22 cellular contexts compared by ENCODE assay signal in the genomic region with DNA sequence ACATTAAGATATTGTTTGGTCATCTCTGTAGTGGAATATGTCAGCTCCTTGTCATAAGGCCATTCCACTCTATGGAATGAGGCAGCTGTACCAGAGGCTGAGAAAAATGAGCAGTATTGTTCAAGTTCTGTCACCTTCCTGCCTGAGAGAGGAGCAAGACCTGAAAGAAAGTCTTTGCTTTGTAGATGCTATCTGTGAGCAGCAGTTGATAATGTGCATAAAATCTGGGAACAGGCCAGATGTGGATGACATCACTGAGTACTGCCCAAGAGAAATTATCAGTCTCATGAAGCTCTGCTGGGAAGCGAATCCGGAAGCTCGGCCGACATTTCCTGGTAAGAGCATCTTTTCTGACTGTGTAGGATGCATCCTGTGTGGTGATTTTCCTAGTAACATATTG. TPM values are rescaled to one million over a fixed set of nuclear protein-coding genes. Genes with fewer than 3 reads are reported as not detected.
DNase-seq lines count a peak whose midpoint lies in the region; ATAC-seq and TF ChIP-seq lines count a peak whose summit lies in the region.
"Had no signal": no experiment of that assay in that cellular context is flagged by ENCODE, and none has a peak within 500 bp of the region (broad histone marks: within the 10 kb centered on the region; RNA-seq: fewer than 3 reads in every experiment).

No MANE protein-coding gene starts in this region.

- TF ChIP-seq CTCF in cardiac fibroblast (IDR thresholded peaks at IDR 0.05; ENCODE audit: low read depth, low read length) (no peak), fibroblast of the aortic adventitia (IDR thresholded peaks at IDR 0.05; ENCODE audit: insufficient read depth, low read length) (no peak)

- intact Hi-C loops in Right ventricle myocardium inferior (cut with DNase I) (no loop called here), Right ventricle myocardium superior (cut with DNase I) (no loop called here)

- H3K4me1 Mint-ChIP-seq in T-helper 2 cell treated with Interferon-gamma antibody and Interleukin-4, amounts not matched to agents 5 μg/mL and 100 μg/mL, for 36 hours (ENCODE audit: low read depth): peaks cover 7% of the 10 kb centered on the region
- no peaks in the 10 kb centered on the region for H3K4me1 Mint-ChIP-seq in stimulated activated memory B cell treated with anti-CD40 and anti-IgM and Interleukin-4, amounts not matched to agents 10 μg/mL and 1 μg/mL and 100 μg/mL, for 72 hours

- H3K9me3 ChIP-seq in MG63: no peaks in the 10 kb centered on the region

- ATAC-seq in Right ventricle myocardium inferior (no peak), Right ventricle myocardium superior (ENCODE audit: poor library complexity) (no peak)
- ATAC-seq in stimulated activated memory B cell treated with anti-CD40 and anti-IgM and Interleukin-4, amounts not matched to agents 10 μg/mL and 1 μg/mL and 100 μg/mL, for 72 hours: no peak
- ATAC-seq: GM23338, K562 had no signal

- H3K4me3 Mint-ChIP-seq in T-helper 2 cell treated with Interferon-gamma antibody and Interleukin-4, amounts not matched to agents 5 μg/mL and 100 μg/mL, for 36 hours: no peak overlapping the region
- no peak overlapping the region for H3K4me3 Mint-ChIP-seq in stimulated activated memory B cell treated with anti-CD40 and anti-IgM and Interleukin-4, amounts not matched to agents 10 μg/mL and 1 μg/mL and 100 μg/mL, for 72 hours
- H3K4me3 Mint-ChIP-seq: GM23338, H9 had no signal

- no peaks in the 10 kb centered on the region for H3K27me3 ChIP-seq in MG63

- H3K4me3 ChIP-seq in cardiac fibroblast (replicated peaks in 1 of 2; ENCODE audit: low read depth in 2 of 2, low read length in 2 of 2) (no peak overlapping the region), fibroblast of the aortic adventitia (ENCODE audit: low read depth, low read length) (no peak overlapping the region), MG63 (no peak overlapping the region)
- H3K4me3 ChIP-seq: GM23338, K562, PC-9 had no signal

- no peak overlapping the region for H3K27ac Mint-ChIP-seq in T-helper 2 cell treated with Interferon-gamma antibody and Interleukin-4, amounts not matched to agents 5 μg/mL and 100 μg/mL, for 36 hours
- no peak overlapping the region for H3K27ac Mint-ChIP-seq in stimulated activated memory B cell treated with anti-CD40 and anti-IgM and Interleukin-4, amounts not matched to agents 10 μg/mL and 1 μg/mL and 100 μg/mL, for 72 hours
- H3K27ac Mint-ChIP-seq: GM23338, H9 had no signal

- no peaks in the 10 kb centered on the region for H3K9me3 Mint-ChIP-seq in T-helper 2 cell treated with Interferon-gamma antibody and Interleukin-4, amounts not matched to agents 5 μg/mL and 100 μg/mL, for 36 hours
- peaks cover 5% of the 10 kb centered on the region for H3K9me3 Mint-ChIP-seq in stimulated activated memory B cell treated with anti-CD40 and anti-IgM and Interleukin-4, amounts not matched to agents 10 μg/mL and 1 μg/mL and 100 μg/mL, for 72 hours

- DNase-seq in Right ventricle myocardium inferior (ENCODE audit: missing footprints) (peak; percentile 50), Right ventricle myocardium superior (no peak), cardiac fibroblast (ENCODE audit: low read depth in 2 of 2) (peak; percentile 29 to 51), fibroblast of the aortic adventitia (ENCODE audit: low read depth) (peak; percentile 32), pons (ENCODE audit: low spot score) (peak; percentile 56), MG63 (no peak)
- no peak for DNase-seq in T-helper 2 cell treated with Interferon-gamma antibody and Interleukin-4, amounts not matched to agents 5 μg/mL and 100 μg/mL, for 36 hours (ENCODE audit: low spot score)
- DNase-seq: 8988T, ACHN, DMS53, H9, Kasumi-1, NCI-H1105 treated with DMSO at 0.1 percent for 48 hours, NCI-H146, NCI-H2029, NCI-H2227 treated with DMSO at 0.1 percent for 48 hours, NCI-H526 treated with DMSO at 0.1 percent for 48 hours, PC-9, SHP77 had no signal

- peaks cover 11% of the 10 kb centered on the region for H3K36me3 ChIP-seq in MG63

- H3K27me3 Mint-ChIP-seq in T-helper 2 cell treated with Interferon-gamma antibody and Interleukin-4, amounts not matched to agents 5 μg/mL and 100 μg/mL, for 36 hours (ENCODE audit: low read depth): no peaks in the 10 kb centered on the region
- H3K27me3 Mint-ChIP-seq in stimulated activated memory B cell treated with anti-CD40 and anti-IgM and Interleukin-4, amounts not matched to agents 10 μg/mL and 1 μg/mL and 100 μg/mL, for 72 hours: no peaks in the 10 kb centered on the region

- H3K36me3 Mint-ChIP-seq in T-helper 2 cell treated with Interferon-gamma antibody and Interleukin-4, amounts not matched to agents 5 μg/mL and 100 μg/mL, for 36 hours (ENCODE audit: low read depth): peaks cover 70% of the 10 kb centered on the region
- H3K36me3 Mint-ChIP-seq in stimulated activated memory B cell treated with anti-CD40 and anti-IgM and Interleukin-4, amounts not matched to agents 10 μg/mL and 1 μg/mL and 100 μg/mL, for 72 hours: peaks cover 77% of the 10 kb centered on the region

RNA-seq across cellular contexts. Expression of a gene that starts 16.8 kb away (rescaled TPM):
- total RNA-seq in Right ventricle myocardium inferior (6.9 TPM), Right ventricle myocardium superior (6.6 TPM), fibroblast of the aortic adventitia (ENCODE audit: low replicate concordance) (20.0 and 34.4 TPM in 2 replicates)
- total RNA-seq in MG63 (2014; rRNA removed; shearing (Covaris generic); ENCODE audit: low replicate concordance): 10.1 and 12.3 TPM in 2 replicates

RNA-seq across cellular contexts. Expression of a gene that starts 33.4 kb away (rescaled TPM):
- total RNA-seq in Right ventricle myocardium inferior (19.0 TPM), Right ventricle myocardium superior (22.2 TPM), fibroblast of the aortic adventitia (ENCODE audit: low replicate concordance) (14.8 and 17.7 TPM in 2 replicates)
- 5.8 and 9.6 TPM in 2 replicates for total RNA-seq in MG63 (2014; rRNA removed; shearing (Covaris generic); ENCODE audit: low replicate concordance)

Comparison
In these comparisons a context has a peak if more than half of its experiments do, and no peak if none do; other contexts are left out.
1. DNase-seq: peak in Right ventricle myocardium inferior (single experiment), cardiac fibroblast (2 of 2), fibroblast of the aortic adventitia (single experiment) and pons (single experiment); none in Right ventricle myocardium superior (single experiment), T-helper 2 cell treated with Interferon-gamma antibody and Interleukin-4, amounts not matched to agents 5 μg/mL and 100 μg/mL, for 36 hours (single experiment) and MG63 (single experiment).